In genomic region chr15:74270155-74270554, GRCh38 we compare ENCODE assay signal across 2 cellular contexts.
TF ChIP-seq lines count a peak whose summit lies in the region.

No MANE protein-coding gene starts in this region.

TF ChIP-seq in HEK293, 187 proteins besides CTCF, POLR2A, EP300 and RAD21 (continued from another document):
- no peak for TF ChIP-seq ZNF18 (tag by site-specific recombination; IDR thresholded peaks at IDR 0.05)
TF ChIP-seq in HEK293: peak in this region for 1.

TF ChIP-seq in IMR-90, 13 proteins besides CTCF, POLR2A, EP300 and RAD21 (continued from another document):
- TF ChIP-seq USF2 (IDR thresholded peaks at IDR 0.05; ENCODE audit: low read depth, low read length) = no peak
- no peak for TF ChIP-seq MXI1 (IDR thresholded peaks at IDR 0.05; ENCODE audit: borderline replicate concordance, low read depth, low read length)
- TF ChIP-seq ELK1 (IDR thresholded peaks at IDR 0.05; ENCODE audit: borderline replicate concordance, low read depth, low read length) = no peak
- TF ChIP-seq BHLHE40 (IDR thresholded peaks at IDR 0.05; ENCODE audit: low read depth, low read length) = no peak
